Comparison of ENCODE assay signal across 13 cellular contexts in the genomic region with DNA sequence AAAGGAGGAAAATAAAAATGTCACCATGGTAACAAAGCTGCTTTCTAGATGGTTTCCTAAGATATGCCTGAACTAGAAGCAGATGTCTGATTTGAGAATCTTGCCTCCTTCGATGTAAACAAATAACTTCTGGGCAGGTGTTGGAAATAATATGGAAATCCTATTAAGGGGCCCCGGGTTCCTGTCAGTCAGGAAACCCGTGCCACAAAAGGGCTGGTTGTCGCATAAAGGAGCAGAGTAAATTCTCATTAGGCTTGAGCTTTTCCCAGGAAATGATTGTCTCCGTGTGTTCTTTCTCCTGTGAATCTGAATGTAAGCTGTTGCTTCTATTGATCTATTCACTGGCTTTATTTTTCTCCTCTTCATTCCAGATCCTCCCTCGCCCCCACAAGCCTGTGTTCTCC.
A peak's percentile ranks its signal among the peaks of the same experiment; 100 is the strongest.
DNase-seq lines count a peak whose midpoint lies in the region; ATAC-seq and TF ChIP-seq lines count a peak whose summit lies in the region.
"Had no signal": no experiment of that assay in that cellular context is flagged by ENCODE, and none has a peak within 500 bp of the region (broad histone marks: within the 10 kb centered on the region; RNA-seq: fewer than 3 reads in every experiment).

No MANE protein-coding gene starts in this region.

- no TSS peak for BruUV-seq in A673 (replicated peaks; lab: Mats Ljungman, UMichigan)

- H4K20me1 ChIP-seq in GM23248 (ENCODE audit: insufficient read depth): no peaks in the 10 kb centered on the region

- in situ Hi-C loops in GM23248 (cut with MboI): no loop called here

- H3K9me3 ChIP-seq in A673 (ENCODE audit: low read depth, low read length, poor library complexity, severe bottlenecking) (no peaks in the 10 kb centered on the region), GM23248 (ENCODE audit: low read depth) (no peaks in the 10 kb centered on the region)

- H3K4me3 ChIP-seq in A673 (ENCODE audit: low read depth, low read length, poor library complexity, severe bottlenecking) (no peak overlapping the region), GM23248 (no peak overlapping the region)

- H3K9me2 ChIP-seq in GM23248 (ENCODE audit: insufficient read depth): no peaks in the 10 kb centered on the region

- H3K36me3 ChIP-seq in A673 (ENCODE audit: insufficient read depth, low read length, poor library complexity, severe bottlenecking): no peaks in the 10 kb centered on the region
- H3K36me3 ChIP-seq in GM23248 (ENCODE audit: low read depth): no peaks in the 10 kb centered on the region

- peaks cover 27% of the 10 kb centered on the region for H3F3A ChIP-seq in GM23248 (ENCODE audit: insufficient read depth)

- H2AFZ ChIP-seq in GM23248: no peak overlapping the region

- peak overlapping the region; percentile 22; the same call in 1 of the 2 replicates for H3K9ac ChIP-seq in GM23248

- peak; percentile 86 for DNase-seq in A673 (ENCODE audit: low spot score)
- DNase-seq in GM23248: peak; percentile 68
- DNase-seq in amniotic epithelial cell (ENCODE audit: low read depth): peak; percentile 23
- DNase-seq in left kidney (ENCODE audit: low read depth, low spot score): peak; percentile 47
- no peak for DNase-seq in hepatic stellate cell (ENCODE audit: low spot score)
- DNase-seq in NCI-H2029 treated with DMSO at 0.1 percent for 48 hours (lab: John Stamatoyannopoulos, UW): no peak
- DNase-seq: activated CD8-positive, alpha-beta memory T cell treated with anti-CD3 and anti-CD28 coated beads, Interleukin-2, amount 10 ng/mL, durations not matched to agents 7 days and 5 days; IMR-90; stimulated activated CD4-positive, alpha-beta T cell treated with anti-CD3 and anti-CD28 coated beads, Interleukin-12 subunit alpha, Interleukin-12 subunit beta, amount 100 ng/mL, for 4 hours; T-helper 1 cell had no signal

- ATAC-seq in GM21737 (IDR thresholded peaks at IDR 0.05; ENCODE audit: unreplicated experiment) (no peak), GM19452 (IDR thresholded peaks at IDR 0.05; ENCODE audit: unreplicated experiment) (no peak)
- ATAC-seq: activated CD8-positive, alpha-beta memory T cell treated with anti-CD3 and anti-CD28 coated beads, Interleukin-2, amount 10 ng/mL, durations not matched to agents 7 days and 5 days; stimulated activated memory B cell treated with anti-CD40 and anti-IgM and Interleukin-4, amounts not matched to agents 10 μg/mL and 1 μg/mL and 100 μg/mL, for 72 hours had no signal

- intact Hi-C loops in A673 (cut with micrococcal nuclease; ENCODE audit: unreplicated experiment): loop anchor here (10.0 kb wide), 1 partner anchor 188 kb away; no protein-coding TSS in a partner anchor

- CTCF ChIA-PET in A673 (lab: Charles Lee): no interaction called here

- H3K27me3 ChIP-seq in A673 (replicated peaks; ENCODE audit: insufficient read depth, low read depth, low read length, poor library complexity): no peaks in the 10 kb centered on the region
- H3K27me3 ChIP-seq in GM23248 (replicated peaks; ENCODE audit: insufficient read depth): no peaks in the 10 kb centered on the region

- H3K79me2 ChIP-seq in GM23248 (ENCODE audit: insufficient read depth): 0 out of 2 replicates have a peak, but pooled peaks cover 9% of the 10 kb centered on the region

- no peak for TF ChIP-seq CTCF in A673 (conservative IDR thresholded peaks at IDR 0.05; ENCODE audit: low read depth, low read length)

- POLR2A ChIA-PET in A673 (lab: Charles Lee; ENCODE audit: low non-redundant PET): no interaction called here

- peak overlapping the region; percentile 48 for H3K4me2 ChIP-seq in GM23248 (ENCODE audit: unreplicated experiment)

- 16 to 18% methylated on average over 5 to 6 of the region's 6 CpGs for WGBS in GM23248 (ENCODE audit: low coverage in 1 of 2, low lambda C conversion rate in 2 of 2, missing lambda C conversion rate in 2 of 2), 2 experiments

- H3K27ac ChIP-seq in A673 (ENCODE audit: low read depth, low read length, poor library complexity, severe bottlenecking): peak overlapping the region; percentile 0
- peak overlapping the region; percentile 25 for H3K27ac ChIP-seq in GM23248

- H3K4me1 ChIP-seq in A673 (ENCODE audit: insufficient read depth, low read length, poor library complexity, severe bottlenecking): peaks cover 46% of the 10 kb centered on the region
- peaks cover 53% of the 10 kb centered on the region for H3K4me1 ChIP-seq in GM23248 (ENCODE audit: insufficient read depth)

Comparison
In these comparisons a context has a peak if more than half of its experiments do, and no peak if none do; other contexts are left out.
1. DNase-seq: peak in A673 (single experiment), GM23248 (single experiment), amniotic epithelial cell (single experiment) and left kidney (single experiment); none in hepatic stellate cell (single experiment) and NCI-H2029 treated with DMSO at 0.1 percent for 48 hours (single experiment).